ENCODE assay signal across 11 cellular contexts in genomic region chr2:8633735-8634313, GRCh38. TPM values are rescaled to one million over a fixed set of nuclear protein-coding genes. Genes with fewer than 3 reads are reported as not detected.
DNase-seq lines count a peak whose midpoint lies in the region; ATAC-seq and TF ChIP-seq lines count a peak whose summit lies in the region.
"Had no signal": no experiment of that assay in that cellular context is flagged by ENCODE, and none has a peak within 500 bp of the region (broad histone marks: within the 10 kb centered on the region; RNA-seq: fewer than 3 reads in every experiment).

No MANE protein-coding gene starts in this region.

- ATAC-seq in left lobe of liver (peak; percentile 89), GM23338 (no peak), GM21423 (IDR thresholded peaks at IDR 0.05; ENCODE audit: unreplicated experiment) (no peak), HG03280 (IDR thresholded peaks at IDR 0.05; ENCODE audit: unreplicated experiment) (no peak)

- in situ Hi-C loops in astrocyte of the cerebellum (cut with HindIII; ENCODE audit: low sequenced_read_pairs), result no loop called here

- H3K4me1 ChIP-seq in GM23338 (ENCODE audit: insufficient read depth), result peaks cover 29% of the 10 kb centered on the region

- no peak overlapping the region for H3K4me2 ChIP-seq in GM23338

- no peaks in the 10 kb centered on the region for H4K20me1 ChIP-seq in GM23338 (replicated peaks; ENCODE audit: insufficient read depth)

- no peaks in the 10 kb centered on the region for H3F3A ChIP-seq in GM23338 (replicated peaks; ENCODE audit: low read depth)

- H3K79me2 ChIP-seq in GM23338 (replicated peaks; ENCODE audit: insufficient read depth), result no peaks in the 10 kb centered on the region

- no peaks in the 10 kb centered on the region for H3K36me3 ChIP-seq in GM23338 (ENCODE audit: insufficient read depth)

- no peak overlapping the region for H3K27ac Mint-ChIP-seq in GM23338
- H3K27ac Mint-ChIP-seq: activated naive CD4-positive, alpha-beta T cell treated with anti-CD3 and anti-CD28 coated beads, Interleukin-2, amount 10 ng/mL, durations not matched to agents 7 days and 5 days; T-helper 1 cell treated with Interleukin-12 subunit alpha and Interleukin-12 subunit beta and Interleukin-4 antibody, amounts not matched to agents 30 μg/mL and 1 μg/mL, for 36 hours had no signal

- peaks cover 28% of the 10 kb centered on the region for H3K4me1 Mint-ChIP-seq in GM23338

- no peaks in the 10 kb centered on the region for H3K9me3 Mint-ChIP-seq in GM23338
- H3K9me3 Mint-ChIP-seq: activated naive CD4-positive, alpha-beta T cell treated with anti-CD3 and anti-CD28 coated beads, Interleukin-2, amount 10 ng/mL, durations not matched to agents 7 days and 5 days; CD8-positive, alpha-beta memory T cell; T-helper 1 cell treated with Interleukin-12 subunit alpha and Interleukin-12 subunit beta and Interleukin-4 antibody, amounts not matched to agents 30 μg/mL and 1 μg/mL, for 36 hours had no signal

- TF ChIP-seq CTCF in astrocyte of the cerebellum (IDR thresholded peaks at IDR 0.05; ENCODE audit: low read depth, low read length, missing control alignments) (no peak), GM23338 (conservative IDR thresholded peaks at IDR 0.05; ENCODE audit: low read depth in 2 of 2) (no peak)

- H2AFZ ChIP-seq in GM23338, result no peak overlapping the region

- no peaks in the 10 kb centered on the region; the same call in 2 of the 3 replicates for H3K36me3 Mint-ChIP-seq in GM23338 (ENCODE audit: low read depth)
- H3K36me3 Mint-ChIP-seq: activated naive CD4-positive, alpha-beta T cell treated with anti-CD3 and anti-CD28 coated beads, Interleukin-2, amount 10 ng/mL, durations not matched to agents 7 days and 5 days; CD8-positive, alpha-beta memory T cell had no signal

- H3K4me3 ChIP-seq in astrocyte of the cerebellum (ENCODE audit: low read depth, low read length), result no peak overlapping the region
- no peak overlapping the region for H3K4me3 ChIP-seq in GM23338

- no peaks in the 10 kb centered on the region for H3K9me2 ChIP-seq in GM23338 (ENCODE audit: insufficient read depth)

- H3K27ac ChIP-seq in GM23338 (ENCODE audit: low read depth), result no peak overlapping the region

- peaks cover 9% of the 10 kb centered on the region; the same call in 1 of the 2 replicates for H3K27me3 ChIP-seq in GM23338 (ENCODE audit: insufficient read depth)

- H3K27me3 Mint-ChIP-seq in GM23338 (ENCODE audit: insufficient read depth, low read depth, poor library complexity), result peaks cover 12% of the 10 kb centered on the region

- peak; percentile 90 for DNase-seq in A172 (ENCODE audit: low spot score)
- DNase-seq in H4 (ENCODE audit: low spot score), result peak; percentile 36
- DNase-seq in astrocyte of the cerebellum (ENCODE audit: low read depth), result peak; percentile 79
- peak; percentile 72 for DNase-seq in left lobe of liver (ENCODE audit: low spot score)
- no peak for DNase-seq in GM23338 (ENCODE audit: low spot score)
- DNase-seq in activated CD4-positive, alpha-beta T cell treated with anti-CD3 and anti-CD28 coated beads for 4 hours, result no peak
- DNase-seq: activated naive CD4-positive, alpha-beta T cell treated with anti-CD3 and anti-CD28 coated beads, Interleukin-2, amount 10 ng/mL, durations not matched to agents 7 days and 5 days had no signal

- no peak overlapping the region for H3K4me3 Mint-ChIP-seq in GM23338
- H3K4me3 Mint-ChIP-seq: activated naive CD4-positive, alpha-beta T cell treated with anti-CD3 and anti-CD28 coated beads, Interleukin-2, amount 10 ng/mL, durations not matched to agents 7 days and 5 days; CD8-positive, alpha-beta memory T cell; T-helper 1 cell treated with Interleukin-12 subunit alpha and Interleukin-12 subunit beta and Interleukin-4 antibody, amounts not matched to agents 30 μg/mL and 1 μg/mL, for 36 hours had no signal

TF ChIP-seq in GM23338, 12 proteins besides CTCF, POLR2A, EP300 and RAD21:
- TF ChIP-seq ZNF331 (CRISPR knock-in tag; IDR thresholded peaks at IDR 0.05; ENCODE audit: low read depth) (no peak), EZH2 (IDR thresholded peaks at IDR 0.05; ENCODE audit: low read depth, unreplicated experiment) (no peak), JUNB (IDR thresholded peaks at IDR 0.05; ENCODE audit: unreplicated experiment) (no peak), ZNF114 (CRISPR knock-in tag; IDR thresholded peaks at IDR 0.05) (no peak), POLR2AphosphoS5 (IDR thresholded peaks at IDR 0.05; ENCODE audit: low read depth) (no peak)

RNA-seq across cellular contexts. Expression of gene ID2, which starts 48.0 kb away (rescaled TPM):
- 63.8 and 98.8 TPM in 2 replicates for total RNA-seq in A172 (2014; rRNA removed; shearing (Covaris generic))
- total RNA-seq in H4 (2014; rRNA removed; shearing (Covaris generic)), result 57.8 and 80.4 TPM in 2 replicates
- total RNA-seq in left lobe of liver, result 121 TPM
- 87.0 and 135 TPM in 2 replicates for total RNA-seq in GM23338 (2014; rRNA removed; shearing (Covaris generic))
- 110 and 119 TPM in 2 replicates for polyA plus RNA-seq in GM23338 (2016; fragmentation: Nextera tagmentation; extraction: Ambion mirVana)

Comparison
In these comparisons a context has a peak if more than half of its experiments do, and no peak if none do; other contexts are left out.
1. DNase-seq: peak in A172 (single experiment), H4 (single experiment), astrocyte of the cerebellum (single experiment) and left lobe of liver (single experiment); none in GM23338 (single experiment) and activated CD4-positive, alpha-beta T cell treated with anti-CD3 and anti-CD28 coated beads for 4 hours (0 of 2).